ENCODE assay signal across 1 cellular context in genomic region chr6:36682328-36683144, GRCh38.
A peak's percentile ranks its signal among the peaks of the same experiment; 100 is the strongest.
TF ChIP-seq lines count a peak whose summit lies in the region.

No MANE protein-coding gene starts in this region.

TF ChIP-seq in HepG2, 621 proteins besides CTCF, POLR2A, EP300 and RAD21 (continued from another document and continues in another):
- TF ChIP-seq ZBTB40 (IDR thresholded peaks at IDR 0.05): no peak
- 0 out of 2 replicates have a peak, but pooled peaks have one; percentile 38 for TF ChIP-seq ZBTB40 (CRISPR knock-in tag; IDR thresholded peaks at IDR 0.05)
- TF ChIP-seq BRCA1 (CRISPR knock-in tag; IDR thresholded peaks at IDR 0.05): no peak
- TF ChIP-seq ZFP37 (CRISPR knock-in tag; IDR thresholded peaks at IDR 0.05; ENCODE audit: borderline replicate concordance): 0 out of 2 replicates have a peak, but pooled peaks have one; percentile 24
- TF ChIP-seq SRF (IDR thresholded peaks at IDR 0.05; ENCODE audit: low read depth, low read length): no peak
- TF ChIP-seq FOSL2 (CRISPR knock-in tag; IDR thresholded peaks at IDR 0.05): peak; percentile 91
- no peak for TF ChIP-seq ZNF550 (CRISPR knock-in tag; IDR thresholded peaks at IDR 0.05; ENCODE audit: borderline replicate concordance)
- no peak for TF ChIP-seq ZFYVE20 (CRISPR knock-in tag; IDR thresholded peaks at IDR 0.05; ENCODE audit: borderline replicate concordance, low read depth)
- peak; percentile 67; the same call in 1 of the 2 replicates for TF ChIP-seq NRL (CRISPR knock-in tag; IDR thresholded peaks at IDR 0.05; ENCODE audit: borderline replicate concordance)
- TF ChIP-seq FOXJ3 (CRISPR knock-in tag; IDR thresholded peaks at IDR 0.05; ENCODE audit: borderline replicate concordance): no peak
- TF ChIP-seq ZBTB4 (CRISPR knock-in tag; IDR thresholded peaks at IDR 0.05; ENCODE audit: borderline replicate concordance): no peak
- 0 out of 2 replicates have a peak, but pooled peaks have one; percentile 26 for TF ChIP-seq ZNF280B (CRISPR knock-in tag; IDR thresholded peaks at IDR 0.05; ENCODE audit: borderline replicate concordance)
- no peak for TF ChIP-seq FIP1L1 (IDR thresholded peaks at IDR 0.05; ENCODE audit: borderline replicate concordance, insufficient read depth, low read depth, low read length)
- TF ChIP-seq SMAD3 (CRISPR knock-in tag; IDR thresholded peaks at IDR 0.05): no peak
- TF ChIP-seq MTERF4 (CRISPR knock-in tag; IDR thresholded peaks at IDR 0.05): no peak
- no peak for TF ChIP-seq DMTF1 (CRISPR knock-in tag; IDR thresholded peaks at IDR 0.05)
- no peak for TF ChIP-seq ZNF547 (CRISPR knock-in tag; IDR thresholded peaks at IDR 0.05)
- no peak for TF ChIP-seq GRHL1 (CRISPR knock-in tag; conservative IDR thresholded peaks at IDR 0.05)
- no peak for TF ChIP-seq GZF1 (CRISPR knock-in tag; IDR thresholded peaks at IDR 0.05)
- TF ChIP-seq ZBTB34 (CRISPR knock-in tag; IDR thresholded peaks at IDR 0.05): no peak
- no peak for TF ChIP-seq ZKSCAN1 (IDR thresholded peaks at IDR 0.05; ENCODE audit: low read length)
- no peak for TF ChIP-seq EHMT2 (IDR thresholded peaks at IDR 0.05; ENCODE audit: borderline replicate concordance, low read depth, low read length)
- peak; percentile 89 for TF ChIP-seq NR2F2 (IDR thresholded peaks at IDR 0.05; ENCODE audit: borderline replicate concordance, low read depth)
- no peak for TF ChIP-seq ZNF724P (CRISPR knock-in tag; IDR thresholded peaks at IDR 0.05; ENCODE audit: borderline replicate concordance)
- TF ChIP-seq CHD2 (IDR thresholded peaks at IDR 0.05; ENCODE audit: low read depth, low read length): no peak
- TF ChIP-seq PHF20 (CRISPR knock-in tag; IDR thresholded peaks at IDR 0.05): no peak
- TF ChIP-seq ZNF512 (CRISPR knock-in tag; IDR thresholded peaks at IDR 0.05): no peak
- no peak for TF ChIP-seq SIN3B (IDR thresholded peaks at IDR 0.05; ENCODE audit: low read length)
- TF ChIP-seq UBTF (CRISPR knock-in tag; IDR thresholded peaks at IDR 0.05): no peak
- no peak for TF ChIP-seq ZNF431 (CRISPR knock-in tag; IDR thresholded peaks at IDR 0.05; ENCODE audit: borderline replicate concordance, low read depth)
